Comparison of ENCODE assay signal across 16 cellular contexts in genomic region chr9:4305065-4305481, GRCh38. TPM values are rescaled to one million over a fixed set of nuclear protein-coding genes. Genes with fewer than 3 reads are reported as not detected.
A peak's percentile ranks its signal among the peaks of the same experiment; 100 is the strongest.
DNase-seq lines count a peak whose midpoint lies in the region; ATAC-seq lines count a peak whose summit lies in the region.
"Had no signal": no experiment of that assay in that cellular context is flagged by ENCODE, and none has a peak within 500 bp of the region (broad histone marks: within the 10 kb centered on the region; RNA-seq: fewer than 3 reads in every experiment).

No MANE protein-coding gene starts in this region.

- intact Hi-C loops in Right ventricle myocardium superior (cut with DNase I) = no loop called here

- peak; percentile 10 for DNase-seq in DMS53 treated with DMSO at 0.1 percent for 48 hours (lab: John Stamatoyannopoulos, UW; ENCODE audit: unreplicated experiment)
- peak; percentile 65 for DNase-seq in NCI-H526 treated with DMSO at 0.1 percent for 48 hours (lab: John Stamatoyannopoulos, UW)
- DNase-seq in left kidney (ENCODE audit: low read depth, low spot score) = peak; percentile 24
- peak; percentile 89 for DNase-seq in renal cortical epithelial cell (ENCODE audit: low read depth)
- no peak for DNase-seq in SKM-1 (lab: John Stamatoyannopoulos, UW; ENCODE audit: unreplicated experiment)
- no peak for DNase-seq in Right ventricle myocardium superior
- DNase-seq: CD8-positive, alpha-beta memory T cell; H7; IMR-90; Kasumi-1; NCI-H1436; NCI-H2029 treated with DMSO at 0.1 percent for 48 hours; NCI-H69; NK-92 treated with Interleukin-12 subunit alpha and Interleukin-12 subunit beta, amount 100 ng/mL, for 24 hours; PC-9 had no signal

- no peak for ATAC-seq in Right ventricle myocardium superior (ENCODE audit: poor library complexity)
- no peak for ATAC-seq in HG03097 (IDR thresholded peaks at IDR 0.05; ENCODE audit: low FRiP score, unreplicated experiment)

RNA-seq across cellular contexts. Expression of gene GLIS3, which starts 5.2 kb away (rescaled TPM):
- 75.5 and 100 TPM in 2 replicates for total RNA-seq in renal cortical epithelial cell
- 4.8 TPM for total RNA-seq in Right ventricle myocardium superior

Comparison
In these comparisons a context has a peak if more than half of its experiments do, and no peak if none do; other contexts are left out.
1. DNase-seq: peak in DMS53 treated with DMSO at 0.1 percent for 48 hours (single experiment), NCI-H526 treated with DMSO at 0.1 percent for 48 hours (single experiment), left kidney (single experiment) and renal cortical epithelial cell (single experiment); none in SKM-1 (single experiment) and Right ventricle myocardium superior (single experiment).
2. RNA of gene GLIS3, which starts 5.2 kb away (total RNA-seq): 75.5 to 100 TPM in renal cortical epithelial cell; 4.8 TPM in Right ventricle myocardium superior (single experiment); every median in the first group is over 10 times any median in the second.